Comparison of ENCODE assay signal across 1 cellular context in genomic region chr22:48310740-48311139, GRCh38.
TF ChIP-seq lines count a peak whose summit lies in the region.

No MANE protein-coding gene starts in this region.

TF ChIP-seq in WTC11, 78 proteins besides CTCF, POLR2A, EP300 and RAD21 (continued from another document):
- TF ChIP-seq ARID4B (CRISPR knock-in tag; IDR thresholded peaks at IDR 0.05; ENCODE audit: borderline replicate concordance) (no peak), MYBL2 (CRISPR knock-in tag; IDR thresholded peaks at IDR 0.05) (no peak), CREB1 (CRISPR knock-in tag; IDR thresholded peaks at IDR 0.05) (no peak)
